In the genomic region with DNA sequence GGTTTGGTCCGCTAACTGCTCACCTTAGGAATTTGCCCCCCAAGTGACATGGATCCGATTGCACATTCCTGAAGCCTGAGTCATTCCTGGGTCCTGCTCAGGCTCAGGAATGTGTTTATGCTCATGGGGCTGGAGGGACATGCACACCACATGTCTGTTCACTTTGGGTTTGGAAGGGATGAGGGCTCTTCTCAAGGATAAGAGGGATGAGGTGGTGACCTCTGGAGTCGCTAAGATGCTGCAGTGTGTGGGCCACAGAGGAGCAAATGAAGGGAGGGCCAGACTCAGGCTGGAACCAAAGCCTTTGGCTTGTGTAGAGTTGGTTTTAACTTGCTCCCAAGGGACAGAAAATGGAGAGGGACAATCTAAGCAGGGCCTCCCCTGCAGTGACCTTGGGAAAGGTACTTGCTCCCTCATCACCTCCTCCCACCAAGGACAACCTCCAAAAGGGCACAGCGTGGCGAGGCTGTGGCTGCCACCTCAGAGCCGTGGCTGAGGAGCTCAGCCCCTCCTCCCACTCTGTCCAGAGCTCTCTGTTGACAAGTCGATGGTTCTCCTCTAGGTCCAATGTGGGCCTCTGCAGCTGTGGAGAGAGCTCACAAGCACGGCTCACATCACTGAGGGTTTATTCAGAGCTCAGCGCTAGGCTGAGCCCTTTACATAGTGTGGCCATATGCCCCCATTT, we compare ENCODE assay signal across 1 cellular context.
TF ChIP-seq lines count a peak whose summit lies in the region.

No MANE protein-coding gene starts in this region.

TF ChIP-seq in HepG2, 621 proteins besides CTCF, POLR2A, EP300 and RAD21 (continued from another document and continues in another):
- TF ChIP-seq, protein P1, sequence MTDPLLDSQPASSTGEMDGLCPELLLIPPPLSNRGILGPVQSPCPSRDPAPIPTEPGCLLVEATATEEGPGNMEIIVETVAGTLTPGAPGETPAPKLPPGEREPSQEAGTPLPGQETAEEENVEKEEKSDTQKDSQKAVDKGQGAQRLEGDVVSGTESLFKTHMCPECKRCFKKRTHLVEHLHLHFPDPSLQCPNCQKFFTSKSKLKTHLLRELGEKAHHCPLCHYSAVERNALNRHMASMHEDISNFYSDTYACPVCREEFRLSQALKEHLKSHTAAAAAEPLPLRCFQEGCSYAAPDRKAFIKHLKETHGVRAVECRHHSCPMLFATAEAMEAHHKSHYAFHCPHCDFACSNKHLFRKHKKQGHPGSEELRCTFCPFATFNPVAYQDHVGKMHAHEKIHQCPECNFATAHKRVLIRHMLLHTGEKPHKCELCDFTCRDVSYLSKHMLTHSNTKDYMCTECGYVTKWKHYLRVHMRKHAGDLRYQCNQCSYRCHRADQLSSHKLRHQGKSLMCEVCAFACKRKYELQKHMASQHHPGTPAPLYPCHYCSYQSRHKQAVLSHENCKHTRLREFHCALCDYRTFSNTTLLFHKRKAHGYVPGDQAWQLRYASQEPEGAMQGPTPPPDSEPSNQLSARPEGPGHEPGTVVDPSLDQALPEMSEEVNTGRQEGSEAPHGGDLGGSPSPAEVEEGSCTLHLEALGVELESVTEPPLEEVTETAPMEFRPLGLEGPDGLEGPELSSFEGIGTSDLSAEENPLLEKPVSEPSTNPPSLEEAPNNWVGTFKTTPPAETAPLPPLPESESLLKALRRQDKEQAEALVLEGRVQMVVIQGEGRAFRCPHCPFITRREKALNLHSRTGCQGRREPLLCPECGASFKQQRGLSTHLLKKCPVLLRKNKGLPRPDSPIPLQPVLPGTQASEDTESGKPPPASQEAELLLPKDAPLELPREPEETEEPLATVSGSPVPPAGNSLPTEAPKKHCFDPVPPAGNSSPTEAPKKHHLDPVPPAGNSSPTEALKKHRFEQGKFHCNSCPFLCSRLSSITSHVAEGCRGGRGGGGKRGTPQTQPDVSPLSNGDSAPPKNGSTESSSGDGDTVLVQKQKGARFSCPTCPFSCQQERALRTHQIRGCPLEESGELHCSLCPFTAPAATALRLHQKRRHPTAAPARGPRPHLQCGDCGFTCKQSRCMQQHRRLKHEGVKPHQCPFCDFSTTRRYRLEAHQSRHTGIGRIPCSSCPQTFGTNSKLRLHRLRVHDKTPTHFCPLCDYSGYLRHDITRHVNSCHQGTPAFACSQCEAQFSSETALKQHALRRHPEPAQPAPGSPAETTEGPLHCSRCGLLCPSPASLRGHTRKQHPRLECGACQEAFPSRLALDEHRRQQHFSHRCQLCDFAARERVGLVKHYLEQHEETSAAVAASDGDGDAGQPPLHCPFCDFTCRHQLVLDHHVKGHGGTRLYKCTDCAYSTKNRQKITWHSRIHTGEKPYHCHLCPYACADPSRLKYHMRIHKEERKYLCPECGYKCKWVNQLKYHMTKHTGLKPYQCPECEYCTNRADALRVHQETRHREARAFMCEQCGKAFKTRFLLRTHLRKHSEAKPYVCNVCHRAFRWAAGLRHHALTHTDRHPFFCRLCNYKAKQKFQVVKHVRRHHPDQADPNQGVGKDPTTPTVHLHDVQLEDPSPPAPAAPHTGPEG (CRISPR knock-in tag; IDR thresholded peaks at IDR 0.05), result peak; percentile 76; the same call in 1 of the 2 replicates
- no peak; the same call in none of the 2 replicates for TF ChIP-seq TAF1 (CRISPR knock-in tag; IDR thresholded peaks at IDR 0.05)
- no peak for TF ChIP-seq ZNF207 (IDR thresholded peaks at IDR 0.05; ENCODE audit: borderline replicate concordance)
- no peak for TF ChIP-seq RBM39 (IDR thresholded peaks at IDR 0.05; ENCODE audit: low read depth, low read length, poor library complexity, severe bottlenecking)
- no peak for TF ChIP-seq MBD4 (IDR thresholded peaks at IDR 0.05; ENCODE audit: borderline replicate concordance, low read length)
- no peak for TF ChIP-seq ZNF251 (CRISPR knock-in tag; IDR thresholded peaks at IDR 0.05)
- 0 out of 2 replicates have a peak, but pooled peaks have one; percentile 53 for TF ChIP-seq ZNF615 (CRISPR knock-in tag; IDR thresholded peaks at IDR 0.05; ENCODE audit: borderline replicate concordance)
- TF ChIP-seq CCDC6 (CRISPR knock-in tag; IDR thresholded peaks at IDR 0.05), result peak; percentile 90
- TF ChIP-seq XBP1 (CRISPR knock-in tag; IDR thresholded peaks at IDR 0.05), result no peak
- TF ChIP-seq, protein P2, sequence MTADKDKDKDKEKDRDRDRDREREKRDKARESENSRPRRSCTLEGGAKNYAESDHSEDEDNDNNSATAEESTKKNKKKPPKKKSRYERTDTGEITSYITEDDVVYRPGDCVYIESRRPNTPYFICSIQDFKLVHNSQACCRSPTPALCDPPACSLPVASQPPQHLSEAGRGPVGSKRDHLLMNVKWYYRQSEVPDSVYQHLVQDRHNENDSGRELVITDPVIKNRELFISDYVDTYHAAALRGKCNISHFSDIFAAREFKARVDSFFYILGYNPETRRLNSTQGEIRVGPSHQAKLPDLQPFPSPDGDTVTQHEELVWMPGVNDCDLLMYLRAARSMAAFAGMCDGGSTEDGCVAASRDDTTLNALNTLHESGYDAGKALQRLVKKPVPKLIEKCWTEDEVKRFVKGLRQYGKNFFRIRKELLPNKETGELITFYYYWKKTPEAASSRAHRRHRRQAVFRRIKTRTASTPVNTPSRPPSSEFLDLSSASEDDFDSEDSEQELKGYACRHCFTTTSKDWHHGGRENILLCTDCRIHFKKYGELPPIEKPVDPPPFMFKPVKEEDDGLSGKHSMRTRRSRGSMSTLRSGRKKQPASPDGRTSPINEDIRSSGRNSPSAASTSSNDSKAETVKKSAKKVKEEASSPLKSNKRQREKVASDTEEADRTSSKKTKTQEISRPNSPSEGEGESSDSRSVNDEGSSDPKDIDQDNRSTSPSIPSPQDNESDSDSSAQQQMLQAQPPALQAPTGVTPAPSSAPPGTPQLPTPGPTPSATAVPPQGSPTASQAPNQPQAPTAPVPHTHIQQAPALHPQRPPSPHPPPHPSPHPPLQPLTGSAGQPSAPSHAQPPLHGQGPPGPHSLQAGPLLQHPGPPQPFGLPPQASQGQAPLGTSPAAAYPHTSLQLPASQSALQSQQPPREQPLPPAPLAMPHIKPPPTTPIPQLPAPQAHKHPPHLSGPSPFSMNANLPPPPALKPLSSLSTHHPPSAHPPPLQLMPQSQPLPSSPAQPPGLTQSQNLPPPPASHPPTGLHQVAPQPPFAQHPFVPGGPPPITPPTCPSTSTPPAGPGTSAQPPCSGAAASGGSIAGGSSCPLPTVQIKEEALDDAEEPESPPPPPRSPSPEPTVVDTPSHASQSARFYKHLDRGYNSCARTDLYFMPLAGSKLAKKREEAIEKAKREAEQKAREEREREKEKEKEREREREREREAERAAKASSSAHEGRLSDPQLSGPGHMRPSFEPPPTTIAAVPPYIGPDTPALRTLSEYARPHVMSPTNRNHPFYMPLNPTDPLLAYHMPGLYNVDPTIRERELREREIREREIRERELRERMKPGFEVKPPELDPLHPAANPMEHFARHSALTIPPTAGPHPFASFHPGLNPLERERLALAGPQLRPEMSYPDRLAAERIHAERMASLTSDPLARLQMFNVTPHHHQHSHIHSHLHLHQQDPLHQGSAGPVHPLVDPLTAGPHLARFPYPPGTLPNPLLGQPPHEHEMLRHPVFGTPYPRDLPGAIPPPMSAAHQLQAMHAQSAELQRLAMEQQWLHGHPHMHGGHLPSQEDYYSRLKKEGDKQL (CRISPR knock-in tag; IDR thresholded peaks at IDR 0.05; ENCODE audit: low read depth), result peak; percentile 71; the same call in 1 of the 2 replicates
- TF ChIP-seq, protein P3, sequence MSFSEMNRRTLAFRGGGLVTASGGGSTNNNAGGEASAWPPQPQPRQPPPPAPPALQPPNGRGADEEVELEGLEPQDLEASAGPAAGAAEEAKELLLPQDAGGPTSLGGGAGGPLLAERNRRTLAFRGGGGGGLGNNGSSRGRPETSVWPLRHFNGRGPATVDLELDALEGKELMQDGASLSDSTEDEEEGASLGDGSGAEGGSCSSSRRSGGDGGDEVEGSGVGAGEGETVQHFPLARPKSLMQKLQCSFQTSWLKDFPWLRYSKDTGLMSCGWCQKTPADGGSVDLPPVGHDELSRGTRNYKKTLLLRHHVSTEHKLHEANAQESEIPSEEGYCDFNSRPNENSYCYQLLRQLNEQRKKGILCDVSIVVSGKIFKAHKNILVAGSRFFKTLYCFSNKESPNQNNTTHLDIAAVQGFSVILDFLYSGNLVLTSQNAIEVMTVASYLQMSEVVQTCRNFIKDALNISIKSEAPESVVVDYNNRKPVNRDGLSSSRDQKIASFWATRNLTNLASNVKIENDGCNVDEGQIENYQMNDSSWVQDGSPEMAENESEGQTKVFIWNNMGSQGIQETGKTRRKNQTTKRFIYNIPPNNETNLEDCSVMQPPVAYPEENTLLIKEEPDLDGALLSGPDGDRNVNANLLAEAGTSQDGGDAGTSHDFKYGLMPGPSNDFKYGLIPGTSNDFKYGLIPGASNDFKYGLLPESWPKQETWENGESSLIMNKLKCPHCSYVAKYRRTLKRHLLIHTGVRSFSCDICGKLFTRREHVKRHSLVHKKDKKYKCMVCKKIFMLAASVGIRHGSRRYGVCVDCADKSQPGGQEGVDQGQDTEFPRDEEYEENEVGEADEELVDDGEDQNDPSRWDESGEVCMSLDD (CRISPR knock-in tag; IDR thresholded peaks at IDR 0.05; ENCODE audit: borderline replicate concordance), result peak; percentile 78; the same call in 1 of the 2 replicates
- peak; percentile 85 for TF ChIP-seq HMG20A (CRISPR knock-in tag; IDR thresholded peaks at IDR 0.05; ENCODE audit: borderline replicate concordance)
- peak; percentile 57; the same call in 1 of the 2 replicates for TF ChIP-seq ZNF652 (CRISPR knock-in tag; IDR thresholded peaks at IDR 0.05; ENCODE audit: borderline replicate concordance, low read depth)
- TF ChIP-seq CHD2 (IDR thresholded peaks at IDR 0.05; ENCODE audit: low read depth, low read length), result no peak
- TF ChIP-seq NAIF1 (CRISPR knock-in tag; IDR thresholded peaks at IDR 0.05; ENCODE audit: borderline replicate concordance), result peak; percentile 20; the same call in 1 of the 2 replicates
- TF ChIP-seq NFYB (CRISPR knock-in tag; IDR thresholded peaks at IDR 0.05), result no peak
- TF ChIP-seq, protein P4, sequence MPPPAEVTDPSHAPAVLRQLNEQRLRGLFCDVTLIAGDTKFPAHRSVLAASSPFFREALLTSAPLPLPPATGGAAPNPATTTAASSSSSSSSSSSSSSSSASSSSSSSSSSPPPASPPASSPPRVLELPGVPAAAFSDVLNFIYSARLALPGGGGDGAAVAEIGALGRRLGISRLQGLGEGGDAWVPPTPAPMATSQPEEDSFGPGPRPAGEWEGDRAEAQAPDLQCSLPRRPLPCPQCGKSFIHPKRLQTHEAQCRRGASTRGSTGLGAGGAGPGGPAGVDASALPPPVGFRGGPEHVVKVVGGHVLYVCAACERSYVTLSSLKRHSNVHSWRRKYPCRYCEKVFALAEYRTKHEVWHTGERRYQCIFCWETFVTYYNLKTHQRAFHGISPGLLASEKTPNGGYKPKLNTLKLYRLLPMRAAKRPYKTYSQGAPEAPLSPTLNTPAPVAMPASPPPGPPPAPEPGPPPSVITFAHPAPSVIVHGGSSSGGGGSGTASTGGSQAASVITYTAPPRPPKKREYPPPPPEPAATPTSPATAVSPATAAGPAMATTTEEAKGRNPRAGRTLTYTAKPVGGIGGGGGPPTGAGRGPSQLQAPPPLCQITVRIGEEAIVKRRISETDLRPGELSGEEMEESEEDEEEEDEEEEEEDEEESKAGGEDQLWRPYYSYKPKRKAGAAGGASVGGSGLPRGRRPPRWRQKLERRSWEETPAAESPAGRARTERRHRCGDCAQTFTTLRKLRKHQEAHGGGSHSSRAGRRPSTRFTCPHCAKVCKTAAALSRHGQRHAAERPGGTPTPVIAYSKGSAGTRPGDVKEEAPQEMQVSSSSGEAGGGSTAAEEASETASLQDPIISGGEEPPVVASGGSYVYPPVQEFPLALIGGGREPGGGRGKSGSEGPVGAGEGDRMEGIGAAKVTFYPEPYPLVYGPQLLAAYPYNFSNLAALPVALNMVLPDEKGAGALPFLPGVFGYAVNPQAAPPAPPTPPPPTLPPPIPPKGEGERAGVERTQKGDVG (CRISPR knock-in tag; IDR thresholded peaks at IDR 0.05; ENCODE audit: borderline replicate concordance), result no peak
- TF ChIP-seq, protein P5, sequence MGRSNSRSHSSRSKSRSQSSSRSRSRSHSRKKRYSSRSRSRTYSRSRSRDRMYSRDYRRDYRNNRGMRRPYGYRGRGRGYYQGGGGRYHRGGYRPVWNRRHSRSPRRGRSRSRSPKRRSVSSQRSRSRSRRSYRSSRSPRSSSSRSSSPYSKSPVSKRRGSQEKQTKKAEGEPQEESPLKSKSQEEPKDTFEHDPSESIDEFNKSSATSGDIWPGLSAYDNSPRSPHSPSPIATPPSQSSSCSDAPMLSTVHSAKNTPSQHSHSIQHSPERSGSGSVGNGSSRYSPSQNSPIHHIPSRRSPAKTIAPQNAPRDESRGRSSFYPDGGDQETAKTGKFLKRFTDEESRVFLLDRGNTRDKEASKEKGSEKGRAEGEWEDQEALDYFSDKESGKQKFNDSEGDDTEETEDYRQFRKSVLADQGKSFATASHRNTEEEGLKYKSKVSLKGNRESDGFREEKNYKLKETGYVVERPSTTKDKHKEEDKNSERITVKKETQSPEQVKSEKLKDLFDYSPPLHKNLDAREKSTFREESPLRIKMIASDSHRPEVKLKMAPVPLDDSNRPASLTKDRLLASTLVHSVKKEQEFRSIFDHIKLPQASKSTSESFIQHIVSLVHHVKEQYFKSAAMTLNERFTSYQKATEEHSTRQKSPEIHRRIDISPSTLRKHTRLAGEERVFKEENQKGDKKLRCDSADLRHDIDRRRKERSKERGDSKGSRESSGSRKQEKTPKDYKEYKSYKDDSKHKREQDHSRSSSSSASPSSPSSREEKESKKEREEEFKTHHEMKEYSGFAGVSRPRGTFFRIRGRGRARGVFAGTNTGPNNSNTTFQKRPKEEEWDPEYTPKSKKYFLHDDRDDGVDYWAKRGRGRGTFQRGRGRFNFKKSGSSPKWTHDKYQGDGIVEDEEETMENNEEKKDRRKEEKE (IDR thresholded peaks at IDR 0.05), result no peak
- peak; percentile 57; the same call in 1 of the 2 replicates for TF ChIP-seq HNRNPL (IDR thresholded peaks at IDR 0.05; ENCODE audit: low read depth, low read length)
- TF ChIP-seq SRY (CRISPR knock-in tag; IDR thresholded peaks at IDR 0.05), result peak; percentile 84; the same call in 1 of the 2 replicates
- TF ChIP-seq NCOA2 (CRISPR knock-in tag; IDR thresholded peaks at IDR 0.05), result peak; percentile 91
- peak; percentile 80; the same call in 1 of the 2 replicates for TF ChIP-seq ZSCAN9 (CRISPR knock-in tag; IDR thresholded peaks at IDR 0.05; ENCODE audit: borderline replicate concordance)
- TF ChIP-seq MED8 (CRISPR knock-in tag; IDR thresholded peaks at IDR 0.05; ENCODE audit: insufficient replicate concordance), result peak; percentile 81
- no peak; the same call in 1 of the 2 replicates for TF ChIP-seq NFE2L2 (IDR thresholded peaks at IDR 0.05; ENCODE audit: low read length)
- TF ChIP-seq ZNF703 (CRISPR knock-in tag; IDR thresholded peaks at IDR 0.05; ENCODE audit: borderline replicate concordance), result no peak
- peak; percentile 57; the same call in 1 of the 2 replicates for TF ChIP-seq SAFB2 (CRISPR knock-in tag; IDR thresholded peaks at IDR 0.05; ENCODE audit: borderline replicate concordance, low read depth)
- TF ChIP-seq, protein P6, sequence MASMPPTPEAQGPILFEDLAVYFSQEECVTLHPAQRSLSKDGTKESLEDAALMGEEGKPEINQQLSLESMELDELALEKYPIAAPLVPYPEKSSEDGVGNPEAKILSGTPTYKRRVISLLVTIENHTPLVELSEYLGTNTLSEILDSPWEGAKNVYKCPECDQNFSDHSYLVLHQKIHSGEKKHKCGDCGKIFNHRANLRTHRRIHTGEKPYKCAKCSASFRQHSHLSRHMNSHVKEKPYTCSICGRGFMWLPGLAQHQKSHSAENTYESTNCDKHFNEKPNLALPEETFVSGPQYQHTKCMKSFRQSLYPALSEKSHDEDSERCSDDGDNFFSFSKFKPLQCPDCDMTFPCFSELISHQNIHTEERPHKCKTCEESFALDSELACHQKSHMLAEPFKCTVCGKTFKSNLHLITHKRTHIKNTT (CRISPR knock-in tag; IDR thresholded peaks at IDR 0.05), result no peak
- TF ChIP-seq, protein P7, sequence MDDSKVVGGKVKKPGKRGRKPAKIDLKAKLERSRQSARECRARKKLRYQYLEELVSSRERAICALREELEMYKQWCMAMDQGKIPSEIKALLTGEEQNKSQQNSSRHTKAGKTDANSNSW (CRISPR knock-in tag; IDR thresholded peaks at IDR 0.05; ENCODE audit: borderline replicate concordance), result no peak
- TF ChIP-seq KDM5B (CRISPR knock-in tag; IDR thresholded peaks at IDR 0.05; ENCODE audit: borderline replicate concordance), result peak; percentile 61; the same call in 1 of the 2 replicates
- peak; percentile 71 for TF ChIP-seq ZFY (CRISPR knock-in tag; IDR thresholded peaks at IDR 0.05)
